ENCODE assay signal across 16 cellular contexts in the genomic region with DNA sequence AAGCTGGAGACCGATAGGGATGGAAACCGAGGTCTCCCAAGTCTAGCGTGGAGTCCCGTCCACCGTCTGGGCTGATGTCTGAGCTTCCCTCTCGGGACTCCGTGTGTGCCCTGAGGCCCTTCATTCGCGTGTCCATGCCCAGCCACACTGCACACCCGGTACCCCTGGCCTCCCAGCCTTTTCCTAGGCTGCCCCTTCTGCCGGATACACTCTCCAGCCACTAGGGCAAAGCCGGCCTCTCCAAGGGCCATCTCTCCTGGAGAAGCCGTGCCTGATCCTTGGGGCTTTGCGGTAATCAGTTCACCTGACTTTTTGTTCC. TPM values are rescaled to one million over a fixed set of nuclear protein-coding genes. Genes with fewer than 3 reads are reported as not detected.
DNase-seq lines count a peak whose midpoint lies in the region; ATAC-seq and TF ChIP-seq lines count a peak whose summit lies in the region.
"Had no signal": no experiment of that assay in that cellular context is flagged by ENCODE, and none has a peak within 500 bp of the region (broad histone marks: within the 10 kb centered on the region; RNA-seq: fewer than 3 reads in every experiment).

No MANE protein-coding gene starts in this region.

- no peak for TF ChIP-seq EP300 in tibial nerve (IDR thresholded peaks at IDR 0.05)

- no peak for ATAC-seq in HG03045 (IDR thresholded peaks at IDR 0.05; ENCODE audit: unreplicated experiment)
- no peak for ATAC-seq in GM18517 (IDR thresholded peaks at IDR 0.05; ENCODE audit: unreplicated experiment)
- ATAC-seq: natural killer cell treated with Interleukin-12 subunit alpha and Interleukin-12 subunit beta and Interleukin-15 and Interleukin-18, amount 100 ng/mL, for 72 hours; stimulated activated naive CD8-positive, alpha-beta T cell treated with anti-CD3 and anti-CD28 coated beads, Interleukin-15, Interleukin-2, amounts not matched to agents 100 U/mL and 50 U/mL, for 24 hours had no signal

- H3K4me3 ChIP-seq in HUES64 (ENCODE audit: low read length): peak overlapping the region; percentile 20
- H3K4me3 ChIP-seq in mesodermal cell (ENCODE audit: extremely low read depth, insufficient read depth, low read length, poor library complexity, severe bottlenecking): no peak overlapping the region
- H3K4me3 ChIP-seq in tibial nerve: no peak overlapping the region
- H3K4me3 ChIP-seq: right lobe of liver, SJSA1, upper lobe of left lung had no signal

- H3K4me3 Mint-ChIP-seq in endothelial cell (ENCODE audit: unreplicated experiment): peak overlapping the region; percentile 31
- H3K4me3 Mint-ChIP-seq: activated B cell treated with CpG ODN at 0.5 μM for 24 hours; activated naive CD8-positive, alpha-beta T cell treated with anti-CD3 and anti-CD28 coated beads for 36 hours; natural killer cell treated with Interleukin-12 subunit alpha and Interleukin-12 subunit beta and Interleukin-15 and Interleukin-18, amount 100 ng/mL, for 72 hours had no signal

- TF ChIP-seq CTCF in endothelial cell (IDR thresholded peaks at IDR 0.05; ENCODE audit: unreplicated experiment): peak; percentile 19
- peak in 1 of 5 experiments; percentile 32 for TF ChIP-seq CTCF in tibial nerve (IDR thresholded peaks at IDR 0.05)

- H3K4me1 ChIP-seq in HUES64 (ENCODE audit: insufficient read depth, low read length): peaks cover 42% of the 10 kb centered on the region
- H3K4me1 ChIP-seq in mesodermal cell (ENCODE audit: control insufficient read depth, insufficient read depth, low read length, poor library complexity, severe bottlenecking): peaks cover 21% of the 10 kb centered on the region
- peaks cover 0 to 20% (median 3%) of the 10 kb centered on the region in 4 donors for H3K4me1 ChIP-seq in tibial nerve
- H3K4me1 ChIP-seq: right lobe of liver had no signal

- no peaks in the 10 kb centered on the region for H3K36me3 ChIP-seq in HUES64 (ENCODE audit: insufficient read depth, low read length)
- H3K36me3 ChIP-seq in mesodermal cell (ENCODE audit: control insufficient read depth, insufficient read depth, low read length): no peaks in the 10 kb centered on the region
- H3K36me3 ChIP-seq in tibial nerve: no peaks in the 10 kb centered on the region
- H3K36me3 ChIP-seq: right lobe of liver, SJSA1, upper lobe of left lung had no signal

- no peaks in the 10 kb centered on the region for H3K9me3 Mint-ChIP-seq in endothelial cell (ENCODE audit: unreplicated experiment)
- H3K9me3 Mint-ChIP-seq: activated B cell treated with CpG ODN at 0.5 μM for 24 hours; activated naive CD8-positive, alpha-beta T cell treated with anti-CD3 and anti-CD28 coated beads for 36 hours; natural killer cell treated with Interleukin-12 subunit alpha and Interleukin-12 subunit beta and Interleukin-15 and Interleukin-18, amount 100 ng/mL, for 72 hours had no signal

- H3K36me3 Mint-ChIP-seq in endothelial cell (ENCODE audit: low read depth, unreplicated experiment): peaks cover 3% of the 10 kb centered on the region
- H3K36me3 Mint-ChIP-seq: activated naive CD8-positive, alpha-beta T cell treated with anti-CD3 and anti-CD28 coated beads for 36 hours; natural killer cell treated with Interleukin-12 subunit alpha and Interleukin-12 subunit beta and Interleukin-15 and Interleukin-18, amount 100 ng/mL, for 72 hours had no signal

- peak overlapping the region; percentile 97 for H3K27ac Mint-ChIP-seq in endothelial cell (ENCODE audit: unreplicated experiment)
- H3K27ac Mint-ChIP-seq: activated B cell treated with CpG ODN at 0.5 μM for 24 hours; activated naive CD8-positive, alpha-beta T cell treated with anti-CD3 and anti-CD28 coated beads for 36 hours; natural killer cell treated with Interleukin-12 subunit alpha and Interleukin-12 subunit beta and Interleukin-15 and Interleukin-18, amount 100 ng/mL, for 72 hours had no signal

- no peaks in the 10 kb centered on the region for H3K27me3 ChIP-seq in HUES64 (ENCODE audit: insufficient read depth, low read length)
- peaks cover 0 to 33% of the 10 kb centered on the region in 2 donors for H3K27me3 ChIP-seq in tibial nerve
- H3K27me3 ChIP-seq: right lobe of liver, SJSA1 had no signal

- H3K27me3 Mint-ChIP-seq in endothelial cell (ENCODE audit: unreplicated experiment): peaks cover 4% of the 10 kb centered on the region
- H3K27me3 Mint-ChIP-seq: activated naive CD8-positive, alpha-beta T cell treated with anti-CD3 and anti-CD28 coated beads for 36 hours had no signal

- WGBS in HUES64: 12% methylated on average over 14 of the region's 14 CpGs
- 26 to 33% methylated on average over 11 to 14 of the region's 14 CpGs for WGBS in mesodermal cell (ENCODE audit: insufficient coverage in 2 of 2), 2 experiments
- 73 to 77% methylated on average over 12 to 13 of the region's 14 CpGs for WGBS in tibial nerve, 2 donors

- peaks cover 54% of the 10 kb centered on the region for H3K4me1 Mint-ChIP-seq in endothelial cell (ENCODE audit: unreplicated experiment)
- H3K4me1 Mint-ChIP-seq: activated naive CD8-positive, alpha-beta T cell treated with anti-CD3 and anti-CD28 coated beads for 36 hours had no signal

- peak; percentile 41 for DNase-seq in endothelial cell (ENCODE audit: low spot score)
- DNase-seq in tibial nerve (ENCODE audit: low spot score in 2 of 2): no peak
- no peak for DNase-seq in NCI-H1436 treated with DMSO at 0.1 percent for 48 hours (lab: John Stamatoyannopoulos, UW)
- DNase-seq: activated B cell treated with CpG ODN at 0.5 μM for 24 hours; activated naive CD8-positive, alpha-beta T cell treated with anti-CD3 and anti-CD28 coated beads for 36 hours; HCEC 1CT; NCI-H1105; right lobe of liver; stimulated activated naive CD8-positive, alpha-beta T cell treated with anti-CD3 and anti-CD28 coated beads, Interleukin-15, Interleukin-2, amounts not matched to agents 100 U/mL and 50 U/mL, for 24 hours had no signal

- peak overlapping the region; percentile 99 for H3K27ac ChIP-seq in HUES64 (ENCODE audit: low read depth, low read length)
- H3K27ac ChIP-seq in mesodermal cell (ENCODE audit: low read depth, low read length, severe bottlenecking): peak overlapping the region; percentile 74
- peak overlapping the region; percentile 36 to 86 (median 63) for H3K27ac ChIP-seq in tibial nerve
- H3K27ac ChIP-seq: right lobe of liver, SJSA1, upper lobe of left lung had no signal

- TF ChIP-seq POLR2A in tibial nerve (IDR thresholded peaks at IDR 0.05): no peak

- peak overlapping the region; percentile 85 for H3K9ac ChIP-seq in HUES64 (ENCODE audit: low read depth, low read length)

- H3K9me3 ChIP-seq in HUES64 (ENCODE audit: insufficient read depth, low read depth, low read length) (no peaks in the 10 kb centered on the region), mesodermal cell (ENCODE audit: control insufficient read depth, low read length) (no peaks in the 10 kb centered on the region), tibial nerve (no peaks in the 10 kb centered on the region)
- H3K9me3 ChIP-seq: right lobe of liver, SJSA1, upper lobe of left lung had no signal

RNA-seq across cellular contexts. Expression of gene SLC2A1, which starts 49.4 kb away (rescaled TPM):
- polyA plus RNA-seq in HUES64 (2013, experiment 1 of 2): 201 TPM
- polyA plus RNA-seq in HUES64 (2013, experiment 2 of 2): 227 TPM
- total RNA-seq in endothelial cell (ENCODE audit: unreplicated experiment) (511 TPM), tibial nerve (1,000 to 10,000 TPM in 3 of 4 donors, 100 to 1,000 TPM in 1; 953 to 4,970 (median 3,437) TPM)
- 99.2 TPM for polyA plus RNA-seq in mesodermal cell (2013, experiment 1 of 2)
- 95.3 TPM for polyA plus RNA-seq in mesodermal cell (2013, experiment 2 of 2)
